12 cellular contexts compared by ENCODE assay signal in genomic region chr10:79224992-79225391, GRCh38.
"Had no signal": no experiment of that assay in that cellular context is flagged by ENCODE, and none has a peak within 500 bp of the region (broad histone marks: within the 10 kb centered on the region; RNA-seq: fewer than 3 reads in every experiment).

No MANE protein-coding gene starts in this region.

- H3K27me3 ChIP-seq: ascending aorta, right lobe of liver had no signal

- DNase-seq: activated CD4-positive, alpha-beta T cell treated with anti-CD3 and anti-CD28 coated beads for 4 hours; activated CD8-positive, alpha-beta T cell treated with anti-CD3 and anti-CD28 coated beads, Interleukin-2, amount 10 ng/mL, durations not matched to agents 7 days and 5 days; activated naive CD4-positive, alpha-beta T cell; effector CD8-positive, alpha-beta T cell; right lobe of liver; Right ventricle myocardium superior; stimulated activated CD4-positive, alpha-beta T cell treated with anti-CD3 and anti-CD28 coated beads, Interleukin-2, amount 100 ng/mL, for 24 hours; stimulated activated naive CD4-positive, alpha-beta T cell treated with Interleukin-2 at 50 U/mL for 16 hours had no signal

- H3K9me3 Mint-ChIP-seq: activated T-helper 1 cell treated with anti-CD3 and anti-CD28 coated beads, Interleukin-12 subunit alpha, Interleukin-12 subunit beta, Interleukin-2, Interleukin-4 antibody, amounts not matched to agents 30 ng/mL and 10 ng/mL and 1 ng/mL, durations not matched to agents 14 hours and 24 hours and 36 hours; T-helper 1 cell treated with Interleukin-12 subunit alpha and Interleukin-12 subunit beta and Interleukin-4 antibody, amounts not matched to agents 30 μg/mL and 1 μg/mL, for 36 hours had no signal

- H3K27ac ChIP-seq: ascending aorta, right lobe of liver had no signal

- H3K4me3 ChIP-seq: ascending aorta, coronary artery, right lobe of liver had no signal

- H3K4me3 Mint-ChIP-seq: activated CD8-positive, alpha-beta T cell treated with anti-CD3 and anti-CD28 coated beads, Interleukin-2, amount 10 ng/mL, durations not matched to agents 7 days and 5 days; activated T-helper 1 cell treated with anti-CD3 and anti-CD28 coated beads, Interleukin-12 subunit alpha, Interleukin-12 subunit beta, Interleukin-2, Interleukin-4 antibody, amounts not matched to agents 30 ng/mL and 10 ng/mL and 1 ng/mL, durations not matched to agents 14 hours and 24 hours and 36 hours; T-helper 1 cell treated with Interleukin-12 subunit alpha and Interleukin-12 subunit beta and Interleukin-4 antibody, amounts not matched to agents 30 μg/mL and 1 μg/mL, for 36 hours had no signal

- H3K27ac Mint-ChIP-seq: activated CD8-positive, alpha-beta T cell treated with anti-CD3 and anti-CD28 coated beads, Interleukin-2, amount 10 ng/mL, durations not matched to agents 7 days and 5 days; activated T-helper 1 cell treated with anti-CD3 and anti-CD28 coated beads, Interleukin-12 subunit alpha, Interleukin-12 subunit beta, Interleukin-2, Interleukin-4 antibody, amounts not matched to agents 30 ng/mL and 10 ng/mL and 1 ng/mL, durations not matched to agents 14 hours and 24 hours and 36 hours; T-helper 1 cell treated with Interleukin-12 subunit alpha and Interleukin-12 subunit beta and Interleukin-4 antibody, amounts not matched to agents 30 μg/mL and 1 μg/mL, for 36 hours had no signal

- ATAC-seq: activated CD8-positive, alpha-beta T cell treated with anti-CD3 and anti-CD28 coated beads, Interleukin-2, amount 10 ng/mL, durations not matched to agents 7 days and 5 days; right lobe of liver had no signal

- H3K9me3 ChIP-seq: ascending aorta, right lobe of liver had no signal
